Comparison of ENCODE assay signal across 20 cellular contexts in the genomic region with DNA sequence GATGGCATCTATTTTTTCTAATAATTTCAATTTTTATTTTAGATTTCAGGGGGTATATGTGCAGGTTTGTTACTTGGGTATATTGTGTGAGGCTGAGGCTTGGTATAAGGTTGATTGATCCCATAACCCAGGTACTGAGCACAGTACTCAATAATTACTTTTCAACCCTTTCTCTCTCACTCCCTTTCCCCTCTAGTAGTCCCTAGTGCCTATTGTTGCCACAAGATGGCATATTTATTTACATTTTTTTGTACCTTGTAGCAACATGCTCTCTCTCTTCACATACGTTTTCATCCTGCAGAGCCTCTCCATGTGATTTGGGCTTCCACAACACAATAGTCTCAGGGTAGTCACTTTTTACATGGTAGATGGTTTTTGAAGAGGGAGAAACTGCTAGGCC.
"Had no signal": no experiment of that assay in that cellular context is flagged by ENCODE, and none has a peak within 500 bp of the region (broad histone marks: within the 10 kb centered on the region; RNA-seq: fewer than 3 reads in every experiment).

No MANE protein-coding gene starts in this region.

- H3K4me3 ChIP-seq: heart right ventricle, spleen, tibial artery, upper lobe of left lung, uterus had no signal

- H3K4me1 ChIP-seq: heart right ventricle, spleen, tibial artery, upper lobe of left lung, uterus had no signal

- H3K27me3 Mint-ChIP-seq: stimulated activated memory B cell treated with anti-CD40 and anti-IgM and Interleukin-4, amounts not matched to agents 10 μg/mL and 1 μg/mL and 100 μg/mL, for 72 hours; stimulated activated naive CD8-positive, alpha-beta T cell treated with anti-CD3 and anti-CD28 coated beads, Interleukin-15, Interleukin-2, amounts not matched to agents 100 ng/mL and 50 ng/mL, for 24 hours had no signal

- H3K36me3 ChIP-seq: heart right ventricle, spleen, tibial artery, upper lobe of left lung, uterus had no signal

- H3K27ac ChIP-seq: heart right ventricle, spleen, tibial artery, upper lobe of left lung, uterus had no signal

- H3K4me1 Mint-ChIP-seq: mesothelial cell of epicardium; natural killer cell; neural crest cell; stimulated activated memory B cell treated with anti-CD40 and anti-IgM and Interleukin-4, amounts not matched to agents 10 μg/mL and 1 μg/mL and 100 μg/mL, for 72 hours had no signal

- H3K9me3 Mint-ChIP-seq: mesothelial cell of epicardium; neural crest cell; stimulated activated memory B cell treated with anti-CD40 and anti-IgM and Interleukin-4, amounts not matched to agents 10 μg/mL and 1 μg/mL and 100 μg/mL, for 72 hours; stimulated activated naive CD8-positive, alpha-beta T cell treated with anti-CD3 and anti-CD28 coated beads, Interleukin-15, Interleukin-2, amounts not matched to agents 100 ng/mL and 50 ng/mL, for 24 hours had no signal

- DNase-seq: dermis blood vessel endothelial cell; erythroblast; foreskin melanocyte; heart right ventricle; hypothalamus; kidney glomerular epithelial cell; mammary epithelial cell; natural killer cell; posterior cingulate gyrus; spleen; stimulated activated CD4-positive, alpha-beta T cell treated with anti-CD3 and anti-CD28 coated beads, Interleukin-15, amount 100 ng/mL, for 24 hours; stimulated activated CD4-positive, alpha-beta T cell treated with anti-CD3 and anti-CD28 coated beads, Interleukin-1b, Interleukin-23, amount 100 ng/mL, for 48 hours; stimulated activated CD4-positive, alpha-beta T cell treated with anti-CD3 and anti-CD28 coated beads, Interleukin-4, amount 100 ng/mL, for 24 hours; tibial artery; upper lobe of left lung; uterus had no signal

- H3K36me3 Mint-ChIP-seq: mesothelial cell of epicardium; natural killer cell; stimulated activated memory B cell treated with anti-CD40 and anti-IgM and Interleukin-4, amounts not matched to agents 10 μg/mL and 1 μg/mL and 100 μg/mL, for 72 hours had no signal

- H3K27ac Mint-ChIP-seq: mesothelial cell of epicardium; natural killer cell; stimulated activated memory B cell treated with anti-CD40 and anti-IgM and Interleukin-4, amounts not matched to agents 10 μg/mL and 1 μg/mL and 100 μg/mL, for 72 hours; stimulated activated naive CD8-positive, alpha-beta T cell treated with anti-CD3 and anti-CD28 coated beads, Interleukin-15, Interleukin-2, amounts not matched to agents 100 ng/mL and 50 ng/mL, for 24 hours had no signal

- H3K27me3 ChIP-seq: heart right ventricle, spleen, tibial artery, upper lobe of left lung, uterus had no signal

- H3K4me3 Mint-ChIP-seq: mesothelial cell of epicardium; natural killer cell; neural crest cell; stimulated activated memory B cell treated with anti-CD40 and anti-IgM and Interleukin-4, amounts not matched to agents 10 μg/mL and 1 μg/mL and 100 μg/mL, for 72 hours; stimulated activated naive CD8-positive, alpha-beta T cell treated with anti-CD3 and anti-CD28 coated beads, Interleukin-15, Interleukin-2, amounts not matched to agents 100 ng/mL and 50 ng/mL, for 24 hours had no signal

- H3K9me3 ChIP-seq: tibial artery, upper lobe of left lung, uterus had no signal
